In the genomic region with DNA sequence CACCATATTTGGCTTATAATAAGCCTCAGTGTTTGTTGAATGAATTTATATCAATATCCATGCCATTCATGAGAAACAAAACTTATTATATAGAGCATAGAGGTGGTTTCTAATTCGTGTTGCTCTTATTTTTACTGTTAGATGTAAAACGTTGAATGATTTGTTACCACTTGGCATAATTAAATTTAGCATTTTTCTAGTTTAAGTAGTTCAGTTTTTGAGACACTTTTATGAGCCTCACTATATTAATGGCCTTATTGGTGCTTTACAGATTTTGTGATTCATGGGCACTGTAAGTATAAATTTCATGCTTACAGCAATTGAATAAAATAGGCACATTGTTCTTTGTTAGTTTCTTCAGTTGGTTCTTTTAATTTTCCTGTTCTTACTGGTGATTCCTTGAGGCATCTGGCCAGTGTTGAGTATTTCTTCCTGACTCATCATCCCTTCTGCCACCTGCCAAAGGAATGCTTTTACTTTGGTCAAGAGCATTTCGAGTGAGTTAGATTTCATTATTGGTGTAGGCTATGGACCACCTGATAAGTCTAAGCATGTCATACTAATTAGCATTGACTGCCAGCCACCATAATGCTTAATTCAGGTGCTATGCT, we compare ENCODE assay signal across 2 cellular contexts.
A peak's percentile ranks its signal among the peaks of the same experiment; 100 is the strongest.
TF ChIP-seq lines count a peak whose summit lies in the region.

No MANE protein-coding gene starts in this region.

TF ChIP-seq in IMR-90, 13 proteins besides CTCF, POLR2A, EP300 and RAD21 (continued from another document):
- TF ChIP-seq, protein P1, sequence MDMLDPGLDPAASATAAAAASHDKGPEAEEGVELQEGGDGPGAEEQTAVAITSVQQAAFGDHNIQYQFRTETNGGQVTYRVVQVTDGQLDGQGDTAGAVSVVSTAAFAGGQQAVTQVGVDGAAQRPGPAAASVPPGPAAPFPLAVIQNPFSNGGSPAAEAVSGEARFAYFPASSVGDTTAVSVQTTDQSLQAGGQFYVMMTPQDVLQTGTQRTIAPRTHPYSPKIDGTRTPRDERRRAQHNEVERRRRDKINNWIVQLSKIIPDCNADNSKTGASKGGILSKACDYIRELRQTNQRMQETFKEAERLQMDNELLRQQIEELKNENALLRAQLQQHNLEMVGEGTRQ (IDR thresholded peaks at IDR 0.05; ENCODE audit: low read depth, low read length): no peak
- TF ChIP-seq BHLHE40 (IDR thresholded peaks at IDR 0.05; ENCODE audit: low read depth, low read length): no peak
- TF ChIP-seq MAFK (IDR thresholded peaks at IDR 0.05; ENCODE audit: low read depth, low read length): no peak
- no peak for TF ChIP-seq MAZ (IDR thresholded peaks at IDR 0.05; ENCODE audit: borderline replicate concordance, low read depth, low read length)

TF ChIP-seq in SK-N-SH, 30 proteins besides CTCF, POLR2A, EP300 and RAD21 (continued from another document):
- TF ChIP-seq, protein P1 (IDR thresholded peaks at IDR 0.05; ENCODE audit: borderline replicate concordance, low read depth, low read length): no peak
- TF ChIP-seq ZBTB33 (IDR thresholded peaks at IDR 0.05; ENCODE audit: borderline replicate concordance, low read depth) (no peak), NRF1 (IDR thresholded peaks at IDR 0.05; ENCODE audit: low read depth, low read length) (no peak), ELF1 (IDR thresholded peaks at IDR 0.05) (no peak), GATA2 (CRISPR knock-in tag; IDR thresholded peaks at IDR 0.05) (no peak), MXI1 (IDR thresholded peaks at IDR 0.05; ENCODE audit: low read depth, low read length) (no peak), NFIC (IDR thresholded peaks at IDR 0.05; ENCODE audit: borderline replicate concordance) (no peak), TAF1 (IDR thresholded peaks at IDR 0.05; ENCODE audit: borderline replicate concordance, low read depth, low read length) (no peak), FOSL2 (IDR thresholded peaks at IDR 0.05; ENCODE audit: borderline replicate concordance, low read depth) (peak; percentile 53; the same call in 1 of the 2 replicates), EZH2phosphoT487 (IDR thresholded peaks at IDR 0.05; ENCODE audit: borderline replicate concordance, low read depth) (no peak), RXRA (IDR thresholded peaks at IDR 0.05; ENCODE audit: borderline replicate concordance, low read depth) (no peak), SMC3 (IDR thresholded peaks at IDR 0.05; ENCODE audit: low read depth, low read length) (no peak), CHD2 (IDR thresholded peaks at IDR 0.05; ENCODE audit: low read length, partially characterized antibody) (no peak), JUND (IDR thresholded peaks at IDR 0.05) (peak; percentile 44), GABPA (IDR thresholded peaks at IDR 0.05; ENCODE audit: low read depth) (no peak), RFX5 (IDR thresholded peaks at IDR 0.05; ENCODE audit: low read length) (no peak), TCF12 (IDR thresholded peaks at IDR 0.05) (peak; percentile 80), REST (IDR thresholded peaks at IDR 0.05; ENCODE audit: low read depth, low read length) (no peak)
- TF ChIP-seq, protein P2, sequence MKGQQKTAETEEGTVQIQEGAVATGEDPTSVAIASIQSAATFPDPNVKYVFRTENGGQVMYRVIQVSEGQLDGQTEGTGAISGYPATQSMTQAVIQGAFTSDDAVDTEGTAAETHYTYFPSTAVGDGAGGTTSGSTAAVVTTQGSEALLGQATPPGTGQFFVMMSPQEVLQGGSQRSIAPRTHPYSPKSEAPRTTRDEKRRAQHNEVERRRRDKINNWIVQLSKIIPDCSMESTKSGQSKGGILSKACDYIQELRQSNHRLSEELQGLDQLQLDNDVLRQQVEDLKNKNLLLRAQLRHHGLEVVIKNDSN (IDR thresholded peaks at IDR 0.05; ENCODE audit: borderline replicate concordance, low read depth): no peak
- TF ChIP-seq, protein P3, sequence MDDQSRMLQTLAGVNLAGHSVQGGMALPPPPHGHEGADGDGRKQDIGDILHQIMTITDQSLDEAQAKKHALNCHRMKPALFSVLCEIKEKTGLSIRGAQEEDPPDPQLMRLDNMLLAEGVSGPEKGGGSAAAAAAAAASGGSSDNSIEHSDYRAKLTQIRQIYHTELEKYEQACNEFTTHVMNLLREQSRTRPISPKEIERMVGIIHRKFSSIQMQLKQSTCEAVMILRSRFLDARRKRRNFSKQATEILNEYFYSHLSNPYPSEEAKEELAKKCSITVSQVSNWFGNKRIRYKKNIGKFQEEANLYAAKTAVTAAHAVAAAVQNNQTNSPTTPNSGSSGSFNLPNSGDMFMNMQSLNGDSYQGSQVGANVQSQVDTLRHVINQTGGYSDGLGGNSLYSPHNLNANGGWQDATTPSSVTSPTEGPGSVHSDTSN (IDR thresholded peaks at IDR 0.05): peak; percentile 58
